Comparison of ENCODE assay signal across 1 cellular context in genomic region chr20:51760905-51761544, GRCh38.
TF ChIP-seq lines count a peak whose summit lies in the region.

No MANE protein-coding gene starts in this region.

TF ChIP-seq in HepG2, 621 proteins besides CTCF, POLR2A, EP300 and RAD21 (continued from another document and continues in another):
- TF ChIP-seq KDM4B (CRISPR knock-in tag; IDR thresholded peaks at IDR 0.05): peak; percentile 69; the same call in 1 of the 2 replicates
- TF ChIP-seq, protein P1, sequence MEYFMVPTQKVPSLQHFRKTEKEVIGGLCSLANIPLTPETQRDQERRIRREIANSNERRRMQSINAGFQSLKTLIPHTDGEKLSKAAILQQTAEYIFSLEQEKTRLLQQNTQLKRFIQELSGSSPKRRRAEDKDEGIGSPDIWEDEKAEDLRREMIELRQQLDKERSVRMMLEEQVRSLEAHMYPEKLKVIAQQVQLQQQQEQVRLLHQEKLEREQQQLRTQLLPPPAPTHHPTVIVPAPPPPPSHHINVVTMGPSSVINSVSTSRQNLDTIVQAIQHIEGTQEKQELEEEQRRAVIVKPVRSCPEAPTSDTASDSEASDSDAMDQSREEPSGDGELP (IDR thresholded peaks at IDR 0.05; ENCODE audit: borderline replicate concordance, low read depth): peak; percentile 39; the same call in 1 of the 2 replicates
- no peak for TF ChIP-seq CBFB (CRISPR knock-in tag; IDR thresholded peaks at IDR 0.05)
- no peak for TF ChIP-seq ZNF260 (CRISPR knock-in tag; IDR thresholded peaks at IDR 0.05; ENCODE audit: borderline replicate concordance, low read depth)
- TF ChIP-seq ZIK1 (CRISPR knock-in tag; IDR thresholded peaks at IDR 0.05; ENCODE audit: borderline replicate concordance, low read depth): no peak
- TF ChIP-seq NFIB (CRISPR knock-in tag; IDR thresholded peaks at IDR 0.05; ENCODE audit: borderline replicate concordance): no peak
- TF ChIP-seq SMAD3 (CRISPR knock-in tag; IDR thresholded peaks at IDR 0.05): no peak
- no peak for TF ChIP-seq DDIT3 (CRISPR knock-in tag; IDR thresholded peaks at IDR 0.05)
- TF ChIP-seq SOX13 (IDR thresholded peaks at IDR 0.05): peak; percentile 99
- TF ChIP-seq SOX13 (CRISPR knock-in tag; conservative IDR thresholded peaks at IDR 0.05 in 1 of 2, IDR thresholded peaks at IDR 0.05 in 1 of 2): peak in 1 of 2 experiments; percentile 100; a peak in 2 of 4 replicates
- TF ChIP-seq, protein P2, sequence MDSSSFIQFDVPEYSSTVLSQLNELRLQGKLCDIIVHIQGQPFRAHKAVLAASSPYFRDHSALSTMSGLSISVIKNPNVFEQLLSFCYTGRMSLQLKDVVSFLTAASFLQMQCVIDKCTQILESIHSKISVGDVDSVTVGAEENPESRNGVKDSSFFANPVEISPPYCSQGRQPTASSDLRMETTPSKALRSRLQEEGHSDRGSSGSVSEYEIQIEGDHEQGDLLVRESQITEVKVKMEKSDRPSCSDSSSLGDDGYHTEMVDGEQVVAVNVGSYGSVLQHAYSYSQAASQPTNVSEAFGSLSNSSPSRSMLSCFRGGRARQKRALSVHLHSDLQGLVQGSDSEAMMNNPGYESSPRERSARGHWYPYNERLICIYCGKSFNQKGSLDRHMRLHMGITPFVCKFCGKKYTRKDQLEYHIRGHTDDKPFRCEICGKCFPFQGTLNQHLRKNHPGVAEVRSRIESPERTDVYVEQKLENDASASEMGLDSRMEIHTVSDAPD (CRISPR knock-in tag; IDR thresholded peaks at IDR 0.05): no peak; the same call in 1 of the 2 replicates
- peak; percentile 47; the same call in 1 of the 2 replicates for TF ChIP-seq ZNF292 (CRISPR knock-in tag; IDR thresholded peaks at IDR 0.05; ENCODE audit: borderline replicate concordance, low read depth)
- 0 out of 2 replicates have a peak, but pooled peaks have one; percentile 21 for TF ChIP-seq BCL3 (CRISPR knock-in tag; IDR thresholded peaks at IDR 0.05)
- TF ChIP-seq ZFAT (CRISPR knock-in tag; conservative IDR thresholded peaks at IDR 0.05): no peak
- TF ChIP-seq MTF1 (CRISPR knock-in tag; IDR thresholded peaks at IDR 0.05): no peak
- TF ChIP-seq NRL (CRISPR knock-in tag; IDR thresholded peaks at IDR 0.05; ENCODE audit: borderline replicate concordance): no peak
- no peak for TF ChIP-seq ZNF17 (CRISPR knock-in tag; IDR thresholded peaks at IDR 0.05)
- TF ChIP-seq, protein P3, sequence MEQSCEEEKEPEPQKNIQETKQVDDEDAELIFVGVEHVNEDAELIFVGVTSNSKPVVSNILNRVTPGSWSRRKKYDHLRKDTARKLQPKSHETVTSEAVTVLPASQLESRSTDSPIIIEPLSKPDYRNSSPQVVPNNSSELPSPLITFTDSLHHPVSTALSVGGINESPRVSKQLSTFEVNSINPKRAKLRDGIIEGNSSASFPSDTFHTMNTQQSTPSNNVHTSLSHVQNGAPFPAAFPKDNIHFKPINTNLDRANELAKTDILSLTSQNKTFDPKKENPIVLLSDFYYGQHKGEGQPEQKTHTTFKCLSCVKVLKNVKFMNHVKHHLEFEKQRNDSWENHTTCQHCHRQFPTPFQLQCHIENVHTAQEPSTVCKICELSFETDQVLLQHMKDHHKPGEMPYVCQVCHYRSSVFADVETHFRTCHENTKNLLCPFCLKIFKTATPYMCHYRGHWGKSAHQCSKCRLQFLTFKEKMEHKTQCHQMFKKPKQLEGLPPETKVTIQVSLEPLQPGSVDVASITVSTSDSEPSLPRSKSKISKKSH (CRISPR knock-in tag; IDR thresholded peaks at IDR 0.05; ENCODE audit: borderline replicate concordance): no peak
- TF ChIP-seq DNMT1 (CRISPR knock-in tag; IDR thresholded peaks at IDR 0.05): no peak
- peak; percentile 60; the same call in 1 of the 2 replicates for TF ChIP-seq RERE (CRISPR knock-in tag; IDR thresholded peaks at IDR 0.05; ENCODE audit: low read depth)
- TF ChIP-seq ZNF800 (CRISPR knock-in tag; IDR thresholded peaks at IDR 0.05): no peak
- TF ChIP-seq KLF9 (CRISPR knock-in tag; IDR thresholded peaks at IDR 0.05; ENCODE audit: low read depth): no peak
- no peak for TF ChIP-seq ZNF879 (CRISPR knock-in tag; IDR thresholded peaks at IDR 0.05)
- TF ChIP-seq POGZ (CRISPR knock-in tag; IDR thresholded peaks at IDR 0.05): peak; percentile 47; the same call in 1 of the 2 replicates
- peak; percentile 99 for TF ChIP-seq MAFK (conservative IDR thresholded peaks at IDR 0.05 in 1 of 2, IDR thresholded peaks at IDR 0.05 in 1 of 2; ENCODE audit: low read length in 2 of 2)
- TF ChIP-seq ZSCAN22 (CRISPR knock-in tag; IDR thresholded peaks at IDR 0.05): peak; percentile 95
- no peak for TF ChIP-seq CENPX (CRISPR knock-in tag; IDR thresholded peaks at IDR 0.05)
- TF ChIP-seq ZMYM4 (CRISPR knock-in tag; IDR thresholded peaks at IDR 0.05): no peak; the same call in 1 of the 2 replicates
- TF ChIP-seq ZNF550 (CRISPR knock-in tag; IDR thresholded peaks at IDR 0.05; ENCODE audit: borderline replicate concordance): no peak
- no peak; the same call in 1 of the 2 replicates for TF ChIP-seq ELF1 (CRISPR knock-in tag; IDR thresholded peaks at IDR 0.05)
- TF ChIP-seq ZNF44 (CRISPR knock-in tag; IDR thresholded peaks at IDR 0.05): 0 out of 2 replicates have a peak, but pooled peaks have one; percentile 28
- TF ChIP-seq NFKB2 (CRISPR knock-in tag; IDR thresholded peaks at IDR 0.05; ENCODE audit: borderline replicate concordance): no peak
- no peak for TF ChIP-seq ZNF703 (CRISPR knock-in tag; IDR thresholded peaks at IDR 0.05; ENCODE audit: borderline replicate concordance)
- TF ChIP-seq SIX1 (CRISPR knock-in tag; IDR thresholded peaks at IDR 0.05; ENCODE audit: borderline replicate concordance): peak; percentile 72; the same call in 1 of the 2 replicates
- TF ChIP-seq ZNF891 (CRISPR knock-in tag; IDR thresholded peaks at IDR 0.05): no peak
- no peak for TF ChIP-seq ZNF672 (CRISPR knock-in tag; IDR thresholded peaks at IDR 0.05)
- peak; percentile 78 for TF ChIP-seq GATAD2A (CRISPR knock-in tag; IDR thresholded peaks at IDR 0.05)
- no peak for TF ChIP-seq NR1H2 (CRISPR knock-in tag; IDR thresholded peaks at IDR 0.05; ENCODE audit: borderline replicate concordance, low read depth)
- TF ChIP-seq ZNF782 (CRISPR knock-in tag; IDR thresholded peaks at IDR 0.05; ENCODE audit: borderline replicate concordance): peak; percentile 63; the same call in 1 of the 2 replicates
- no peak for TF ChIP-seq RFXANK (CRISPR knock-in tag; IDR thresholded peaks at IDR 0.05)
- no peak for TF ChIP-seq ZNF431 (CRISPR knock-in tag; IDR thresholded peaks at IDR 0.05; ENCODE audit: borderline replicate concordance, low read depth)
- TF ChIP-seq ZMAT5 (CRISPR knock-in tag; IDR thresholded peaks at IDR 0.05; ENCODE audit: borderline replicate concordance, low read depth): no peak
- no peak for TF ChIP-seq GLMP (CRISPR knock-in tag; IDR thresholded peaks at IDR 0.05; ENCODE audit: borderline replicate concordance)
- TF ChIP-seq ZNF207 (IDR thresholded peaks at IDR 0.05; ENCODE audit: borderline replicate concordance): no peak
- no peak for TF ChIP-seq MYC (CRISPR knock-in tag; IDR thresholded peaks at IDR 0.05; ENCODE audit: borderline replicate concordance)
- no peak for TF ChIP-seq ZMYM3 (CRISPR knock-in tag; IDR thresholded peaks at IDR 0.05)
- TF ChIP-seq, protein P4, sequence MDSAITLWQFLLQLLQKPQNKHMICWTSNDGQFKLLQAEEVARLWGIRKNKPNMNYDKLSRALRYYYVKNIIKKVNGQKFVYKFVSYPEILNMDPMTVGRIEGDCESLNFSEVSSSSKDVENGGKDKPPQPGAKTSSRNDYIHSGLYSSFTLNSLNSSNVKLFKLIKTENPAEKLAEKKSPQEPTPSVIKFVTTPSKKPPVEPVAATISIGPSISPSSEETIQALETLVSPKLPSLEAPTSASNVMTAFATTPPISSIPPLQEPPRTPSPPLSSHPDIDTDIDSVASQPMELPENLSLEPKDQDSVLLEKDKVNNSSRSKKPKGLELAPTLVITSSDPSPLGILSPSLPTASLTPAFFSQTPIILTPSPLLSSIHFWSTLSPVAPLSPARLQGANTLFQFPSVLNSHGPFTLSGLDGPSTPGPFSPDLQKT (CRISPR knock-in tag; IDR thresholded peaks at IDR 0.05; ENCODE audit: borderline replicate concordance): no peak
- TF ChIP-seq TBX2 (CRISPR knock-in tag; IDR thresholded peaks at IDR 0.05; ENCODE audit: borderline replicate concordance): peak; percentile 96
- TF ChIP-seq CAMTA2 (CRISPR knock-in tag; IDR thresholded peaks at IDR 0.05; ENCODE audit: borderline replicate concordance): no peak
- TF ChIP-seq NCOA1 (CRISPR knock-in tag; IDR thresholded peaks at IDR 0.05): no peak
- TF ChIP-seq MBNL3 (CRISPR knock-in tag; conservative IDR thresholded peaks at IDR 0.05): no peak
- TF ChIP-seq KLF6 (CRISPR knock-in tag; IDR thresholded peaks at IDR 0.05): no peak
- no peak for TF ChIP-seq ZNF83 (CRISPR knock-in tag; IDR thresholded peaks at IDR 0.05; ENCODE audit: borderline replicate concordance)
- TF ChIP-seq PPARG (CRISPR knock-in tag; conservative IDR thresholded peaks at IDR 0.05): peak; percentile 41; the same call in 1 of the 2 replicates
- TF ChIP-seq ZNF383 (CRISPR knock-in tag; IDR thresholded peaks at IDR 0.05; ENCODE audit: borderline replicate concordance): no peak
- TF ChIP-seq ZNF572 (CRISPR knock-in tag; IDR thresholded peaks at IDR 0.05): no peak
- TF ChIP-seq NFE2 (CRISPR knock-in tag; IDR thresholded peaks at IDR 0.05): no peak; the same call in 1 of the 2 replicates
- no peak for TF ChIP-seq ZNF224 (CRISPR knock-in tag; IDR thresholded peaks at IDR 0.05)
- no peak for TF ChIP-seq SP2 (CRISPR knock-in tag; IDR thresholded peaks at IDR 0.05)
- TF ChIP-seq XRCC5 (optimal IDR thresholded peaks at IDR 0.05; ENCODE audit: low read length): no peak
